ENCODE assay signal across 34 cellular contexts in the genomic region with DNA sequence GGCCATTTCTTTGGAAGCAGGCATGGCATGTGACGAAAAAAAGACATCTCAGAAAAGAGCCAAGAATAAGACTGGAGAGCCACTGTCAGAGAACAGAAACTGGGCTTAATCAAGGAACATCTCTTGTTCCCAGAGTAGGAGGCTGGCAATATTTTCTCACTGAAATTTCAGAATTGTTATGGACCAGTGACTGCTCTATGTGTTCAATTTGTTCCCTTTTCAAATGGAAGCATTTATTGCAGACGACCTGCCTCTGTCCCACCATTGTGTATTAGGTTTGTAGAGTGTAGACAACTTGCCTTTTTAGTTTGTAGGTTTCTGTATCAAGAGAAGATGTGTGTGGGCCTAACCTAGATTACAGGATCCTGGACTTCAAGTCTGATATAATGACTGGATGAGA.
"Had no signal": no experiment of that assay in that cellular context is flagged by ENCODE, and none has a peak within 500 bp of the region (broad histone marks: within the 10 kb centered on the region; RNA-seq: fewer than 3 reads in every experiment).

No MANE protein-coding gene starts in this region.

- H3K36me3 ChIP-seq: MG63 had no signal

- DNase-seq: Karpas-422, Kasumi-1, MG63, MM.1S, MV-4-11, NCI-H1048, NCI-H1092, NCI-H1092 treated with DMSO at 0.1 percent for 48 hours, NCI-H1105, NCI-H1105 treated with DMSO at 0.1 percent for 48 hours, NCI-H1417, NCI-H1417 treated with DMSO at 0.1 percent for 48 hours, NCI-H1436, NCI-H1436 treated with DMSO at 0.1 percent for 48 hours, NCI-H146, NCI-H1694, NCI-H1694 treated with DMSO at 0.1 percent for 48 hours, NCI-H187, NCI-H187 treated with DMSO at 0.1 percent for 48 hours, NCI-H1930, NCI-H2029, NCI-H2029 treated with DMSO at 0.1 percent for 48 hours, NCI-H2081, NCI-H2081 treated with DMSO at 0.1 percent for 48 hours, NCI-H2107, NCI-H2171, NCI-H2171 treated with DMSO at 0.1 percent for 48 hours, NCI-H2227 treated with DMSO at 0.1 percent for 48 hours, NCI-H226, NCI-H345, NCI-H446, NCI-H446 treated with DMSO at 0.1 percent for 48 hours, NCI-H510A, NCI-H510A treated with DMSO at 0.1 percent for 48 hours had no signal

- H3K4me3 ChIP-seq: MG63 had no signal

- H3K27me3 ChIP-seq: MG63 had no signal
